ENCODE assay signal across 8 cellular contexts in the genomic region with DNA sequence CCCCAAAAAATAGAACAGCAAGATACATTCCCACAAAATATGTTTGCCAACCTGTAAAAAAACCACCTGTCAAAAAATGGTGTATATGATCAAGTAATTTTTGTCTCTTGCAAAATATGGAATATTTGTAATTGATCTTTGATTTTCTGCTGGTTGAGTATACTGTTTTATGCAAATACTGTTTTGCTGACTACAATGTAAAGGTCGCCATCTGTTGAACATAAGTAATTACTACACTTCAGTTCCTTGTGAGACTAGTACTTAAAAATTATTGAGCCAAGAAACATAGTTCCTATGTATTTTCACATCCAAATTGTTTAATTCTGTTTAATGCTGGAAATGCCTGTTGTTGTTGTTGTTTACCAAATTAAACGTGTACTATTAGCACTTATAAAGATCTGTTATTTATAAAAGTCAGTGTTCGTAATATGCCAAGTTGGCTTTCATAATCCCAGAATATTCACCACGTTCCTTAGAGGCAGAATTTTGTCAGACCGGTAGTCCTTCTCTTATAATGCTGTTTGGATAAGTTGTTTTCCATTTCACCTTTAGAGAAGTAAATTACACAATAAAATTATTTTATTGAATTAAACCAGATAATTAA.
DNase-seq lines count a peak whose midpoint lies in the region; ATAC-seq, FAIRE-seq and TF ChIP-seq lines count a peak whose summit lies in the region.

No MANE protein-coding gene starts in this region.

- intact Hi-C loops in pancreas (cut with DNase I): loop anchor here in 2 of 3 donors (5.0 kb wide), 1 partner anchor 189 kb away; no protein-coding TSS in a partner anchor

- FAIRE-seq in pancreas (lab: Jason Lieb, UNC): peak; percentile 95

- no peaks in the 10 kb centered on the region for H3K27me3 ChIP-seq in DND-41 (ENCODE audit: insufficient read depth, low read length, poor library complexity)
- H3K27me3 ChIP-seq in Peyer's patch: no peaks in the 10 kb centered on the region
- H3K27me3 ChIP-seq in pancreas: no peaks in the 10 kb centered on the region

- H3K36me3 ChIP-seq in DND-41 (ENCODE audit: insufficient read depth, low read length) (no peaks in the 10 kb centered on the region), Peyer's patch (peaks cover 0 to 9% (median 0%) of the 10 kb centered on the region in 3 donors), pancreas (no peaks in the 10 kb centered on the region)

- H3K4me2 ChIP-seq in DND-41 (ENCODE audit: insufficient read depth, low read length): no peak overlapping the region

- TF ChIP-seq POLR2A in Peyer's patch (IDR thresholded peaks at IDR 0.05) (no peak), erythroblast (IDR thresholded peaks at IDR 0.05; ENCODE audit: low read length) (no peak)

- no peaks in the 10 kb centered on the region for H3K79me2 ChIP-seq in DND-41 (ENCODE audit: insufficient read depth, low read length)

- no peak overlapping the region for H2AFZ ChIP-seq in DND-41 (ENCODE audit: low read depth, low read length)

- TF ChIP-seq CTCF in DND-41 (IDR thresholded peaks at IDR 0.05; ENCODE audit: borderline replicate concordance, extremely low read depth, low read length, poor library complexity, severe bottlenecking): peak; percentile 77
- TF ChIP-seq CTCF in Peyer's patch (IDR thresholded peaks at IDR 0.05): peak in 5 of 6 experiments; percentile 42 to 88 (median 73)
- TF ChIP-seq CTCF in pancreas (IDR thresholded peaks at IDR 0.05): peak in 3 of 4 donors; percentile 26 to 39 (median 37)

- H3K4me3 ChIP-seq in DND-41 (ENCODE audit: low read depth in 1 of 2, low read length in 2 of 2) (no peak overlapping the region), Peyer's patch (no peak overlapping the region), pancreas (no peak overlapping the region)

- H3K9ac ChIP-seq in DND-41 (ENCODE audit: low read depth, low read length): no peak overlapping the region

- H3K27ac ChIP-seq in DND-41 (ENCODE audit: low read length): no peak overlapping the region
- H3K27ac ChIP-seq in Peyer's patch: no peak overlapping the region
- no peak overlapping the region for H3K27ac ChIP-seq in pancreas

- H4K20me1 ChIP-seq in DND-41 (ENCODE audit: insufficient read depth, low read length): no peaks in the 10 kb centered on the region

- H3K4me1 ChIP-seq in DND-41 (ENCODE audit: insufficient read depth, low read length) (no peaks in the 10 kb centered on the region), Peyer's patch (no peaks in the 10 kb centered on the region), pancreas (peaks cover 0 to 9% (median 7%) of the 10 kb centered on the region in 3 donors)

- DNase-seq in DND-41: no peak
- DNase-seq in Peyer's patch: no peak
- peak; percentile 57 to 66 for DNase-seq in erythroblast (lab: John Stamatoyannopoulos, UW)
- no peak for DNase-seq in pancreas
- no peak for DNase-seq in activated CD4-positive, CD25-positive, alpha-beta regulatory T cell (lab: John Stamatoyannopoulos, UW)
- DNase-seq in NCI-H1048 (lab: John Stamatoyannopoulos, UW): no peak

- no peaks in the 10 kb centered on the region for H3K9me3 ChIP-seq in DND-41 (ENCODE audit: insufficient read depth, low read length, severe bottlenecking)
- H3K9me3 ChIP-seq in Peyer's patch: no peaks in the 10 kb centered on the region
- H3K9me3 ChIP-seq in pancreas: no peaks in the 10 kb centered on the region

- WGBS in pancreas, 2 donors: 55 to 57% methylated on average over 5 of the region's 5 CpGs

- peak; percentile 69 for ATAC-seq in DND-41 (ENCODE audit: insufficient read depth, low read depth)
- peak; percentile 71 for ATAC-seq in GM19452 (IDR thresholded peaks at IDR 0.05; ENCODE audit: unreplicated experiment)
- peak; percentile 81 for ATAC-seq in HG03565 (IDR thresholded peaks at IDR 0.05; ENCODE audit: unreplicated experiment)
- ATAC-seq in pancreas: peak; percentile 84 to 92 (median 90)

Comparison
In these comparisons a context has a peak if more than half of its experiments do, and no peak if none do; other contexts are left out.
1. DNase-seq: peak in erythroblast (2 of 2); none in DND-41 (single experiment), Peyer's patch (0 of 3), pancreas (0 of 6), activated CD4-positive, CD25-positive, alpha-beta regulatory T cell (0 of 4) and NCI-H1048 (single experiment).
2. Peak in every context shown above with its lines, with median percentiles within 50 percentile points of each other: ATAC-seq and CTCF ChIP-seq.